ENCODE assay signal across 20 cellular contexts in genomic region chr2:234620018-234620417, GRCh38.
DNase-seq lines count a peak whose midpoint lies in the region; ATAC-seq and TF ChIP-seq lines count a peak whose summit lies in the region.
"Had no signal": no experiment of that assay in that cellular context is flagged by ENCODE, and none has a peak within 500 bp of the region (broad histone marks: within the 10 kb centered on the region; RNA-seq: fewer than 3 reads in every experiment).

No MANE protein-coding gene starts in this region.

- intact Hi-C loops in activated CD8-positive, alpha-beta T cell treated with anti-CD3 and anti-CD28 coated beads for 36 hours (cut with micrococcal nuclease): no loop called here

- DNase-seq in activated CD8-positive, alpha-beta T cell treated with anti-CD3 and anti-CD28 coated beads for 36 hours: no peak
- DNase-seq in activated CD8-positive, alpha-beta T cell treated with anti-CD3 and anti-CD28 coated beads, Interleukin-2, amount 10 ng/mL, durations not matched to agents 7 days and 5 days: no peak
- DNase-seq in NOMO-1 treated with dmso at 0.1 percent for 144 hours (lab: John Stamatoyannopoulos, UW; ENCODE audit: unreplicated experiment) (peak; percentile 46), pulmonary artery endothelial cell (ENCODE audit: low read depth, low spot score) (peak; percentile 43), AML-193 (lab: John Stamatoyannopoulos, UW) (no peak)
- DNase-seq in effector memory CD8-positive, alpha-beta T cell: no peak
- DNase-seq in stimulated activated CD4-positive, alpha-beta T cell treated with anti-CD3 and anti-CD28 coated beads, Interleukin-2, amount 100 ng/mL, for 24 hours: no peak
- DNase-seq: activated naive CD4-positive, alpha-beta T cell treated with anti-CD3 and anti-CD28 coated beads, Interleukin-2, amount 10 ng/mL, durations not matched to agents 7 days and 5 days; anterior cingulate cortex; BE2C; COR-L47; cortex of kidney; DMS79 treated with DMSO at 0.1 percent for 48 hours; kidney glomerular epithelial cell; NCI-H1092; NCI-H187; Right ventricle myocardium superior; SW 1271 had no signal

- peaks cover 10% of the 10 kb centered on the region for H3K4me1 Mint-ChIP-seq in activated CD8-positive, alpha-beta T cell treated with anti-CD3 and anti-CD28 coated beads for 36 hours (ENCODE audit: low read depth)
- peaks cover 5% of the 10 kb centered on the region for H3K4me1 Mint-ChIP-seq in activated CD8-positive, alpha-beta T cell treated with anti-CD3 and anti-CD28 coated beads, Interleukin-2, amount 10 ng/mL, durations not matched to agents 7 days and 5 days (ENCODE audit: low read depth)
- peaks cover 8 to 10% of the 10 kb centered on the region in 2 donors for H3K4me1 Mint-ChIP-seq in effector memory CD8-positive, alpha-beta T cell (ENCODE audit: low read depth in 2 of 2)

- peak; percentile 42 for ATAC-seq in activated CD8-positive, alpha-beta T cell treated with anti-CD3 and anti-CD28 coated beads for 36 hours
- ATAC-seq in activated CD8-positive, alpha-beta T cell treated with anti-CD3 and anti-CD28 coated beads, Interleukin-2, amount 10 ng/mL, durations not matched to agents 7 days and 5 days: no peak
- peak; percentile 26 for ATAC-seq in effector memory CD8-positive, alpha-beta T cell (replicated peaks)
- no peak for ATAC-seq in HG03135 (IDR thresholded peaks at IDR 0.05; ENCODE audit: unreplicated experiment)
- ATAC-seq: activated CD4-positive, CD25-positive, alpha-beta regulatory T cell treated with anti-CD3 and anti-CD28 coated beads, Interleukin-2, amount 50 U/mL, for 24 hours had no signal

- H3K9me3 Mint-ChIP-seq in activated CD8-positive, alpha-beta T cell treated with anti-CD3 and anti-CD28 coated beads for 36 hours: no peaks in the 10 kb centered on the region
- H3K9me3 Mint-ChIP-seq in activated CD8-positive, alpha-beta T cell treated with anti-CD3 and anti-CD28 coated beads, Interleukin-2, amount 10 ng/mL, durations not matched to agents 7 days and 5 days (ENCODE audit: insufficient read depth): no peaks in the 10 kb centered on the region
- no peaks in the 10 kb centered on the region for H3K9me3 Mint-ChIP-seq in effector memory CD8-positive, alpha-beta T cell
- H3K9me3 Mint-ChIP-seq: activated naive CD4-positive, alpha-beta T cell treated with anti-CD3 and anti-CD28 coated beads, Interleukin-2, amount 10 ng/mL, durations not matched to agents 7 days and 5 days had no signal

- H3K27ac Mint-ChIP-seq in activated CD8-positive, alpha-beta T cell treated with anti-CD3 and anti-CD28 coated beads for 36 hours: no peak overlapping the region
- H3K27ac Mint-ChIP-seq in activated CD8-positive, alpha-beta T cell treated with anti-CD3 and anti-CD28 coated beads, Interleukin-2, amount 10 ng/mL, durations not matched to agents 7 days and 5 days: no peak overlapping the region
- no peak overlapping the region for H3K27ac Mint-ChIP-seq in effector memory CD8-positive, alpha-beta T cell
- H3K27ac Mint-ChIP-seq: activated naive CD4-positive, alpha-beta T cell treated with anti-CD3 and anti-CD28 coated beads, Interleukin-2, amount 10 ng/mL, durations not matched to agents 7 days and 5 days had no signal

- POLR2A ChIA-PET in activated CD8-positive, alpha-beta T cell treated with anti-CD3 and anti-CD28 coated beads for 36 hours (lab: Charles Lee): no interaction called here
- POLR2A ChIA-PET in activated CD8-positive, alpha-beta T cell treated with anti-CD3 and anti-CD28 coated beads, Interleukin-2, amount 10 ng/mL, durations not matched to agents 7 days and 5 days (lab: Charles Lee): no interaction called here

- H3K36me3 Mint-ChIP-seq in activated CD8-positive, alpha-beta T cell treated with anti-CD3 and anti-CD28 coated beads for 36 hours (ENCODE audit: low read depth): no peaks in the 10 kb centered on the region
- no peaks in the 10 kb centered on the region for H3K36me3 Mint-ChIP-seq in activated CD8-positive, alpha-beta T cell treated with anti-CD3 and anti-CD28 coated beads, Interleukin-2, amount 10 ng/mL, durations not matched to agents 7 days and 5 days (ENCODE audit: low read depth)
- no peaks in the 10 kb centered on the region for H3K36me3 Mint-ChIP-seq in effector memory CD8-positive, alpha-beta T cell (ENCODE audit: insufficient read depth)
- H3K36me3 Mint-ChIP-seq: activated naive CD4-positive, alpha-beta T cell treated with anti-CD3 and anti-CD28 coated beads, Interleukin-2, amount 10 ng/mL, durations not matched to agents 7 days and 5 days had no signal

- H3K4me3 Mint-ChIP-seq in activated CD8-positive, alpha-beta T cell treated with anti-CD3 and anti-CD28 coated beads for 36 hours: no peak overlapping the region
- no peak overlapping the region for H3K4me3 Mint-ChIP-seq in activated CD8-positive, alpha-beta T cell treated with anti-CD3 and anti-CD28 coated beads, Interleukin-2, amount 10 ng/mL, durations not matched to agents 7 days and 5 days
- H3K4me3 Mint-ChIP-seq in effector memory CD8-positive, alpha-beta T cell: peak overlapping the region; percentile 1 to 9
- H3K4me3 Mint-ChIP-seq: activated naive CD4-positive, alpha-beta T cell treated with anti-CD3 and anti-CD28 coated beads, Interleukin-2, amount 10 ng/mL, durations not matched to agents 7 days and 5 days had no signal

- no peak for TF ChIP-seq CTCF in activated CD8-positive, alpha-beta T cell treated with anti-CD3 and anti-CD28 coated beads for 36 hours (IDR thresholded peaks at IDR 0.05)

- no peaks in the 10 kb centered on the region for H3K27me3 Mint-ChIP-seq in activated CD8-positive, alpha-beta T cell treated with anti-CD3 and anti-CD28 coated beads for 36 hours
- H3K27me3 Mint-ChIP-seq in activated CD8-positive, alpha-beta T cell treated with anti-CD3 and anti-CD28 coated beads, Interleukin-2, amount 10 ng/mL, durations not matched to agents 7 days and 5 days (ENCODE audit: low read depth): peaks cover 8% of the 10 kb centered on the region
- peaks cover 4 to 6% of the 10 kb centered on the region in 2 donors for H3K27me3 Mint-ChIP-seq in effector memory CD8-positive, alpha-beta T cell

- CTCF ChIA-PET in activated CD8-positive, alpha-beta T cell treated with anti-CD3 and anti-CD28 coated beads for 36 hours (lab: Charles Lee): interaction anchor here (1.0 kb wide), 1 partner anchor 8 kb away, joined by 3 read pairs; no protein-coding TSS in a partner anchor
- CTCF ChIA-PET in activated CD8-positive, alpha-beta T cell treated with anti-CD3 and anti-CD28 coated beads, Interleukin-2, amount 10 ng/mL, durations not matched to agents 7 days and 5 days (lab: Charles Lee): interaction anchor here (1.0 kb wide), 1 partner anchor 9 kb away, joined by 3 read pairs; no protein-coding TSS in a partner anchor

Comparison
In these comparisons a context has a peak if more than half of its experiments do, and no peak if none do; other contexts are left out.
1. ATAC-seq: peak in activated CD8-positive, alpha-beta T cell treated with anti-CD3 and anti-CD28 coated beads for 36 hours (single experiment) and effector memory CD8-positive, alpha-beta T cell (single experiment); none in activated CD8-positive, alpha-beta T cell treated with anti-CD3 and anti-CD28 coated beads, Interleukin-2, amount 10 ng/mL, durations not matched to agents 7 days and 5 days (single experiment) and HG03135 (single experiment).
2. DNase-seq: peak in NOMO-1 treated with dmso at 0.1 percent for 144 hours (single experiment) and pulmonary artery endothelial cell (single experiment); none in activated CD8-positive, alpha-beta T cell treated with anti-CD3 and anti-CD28 coated beads for 36 hours (single experiment), activated CD8-positive, alpha-beta T cell treated with anti-CD3 and anti-CD28 coated beads, Interleukin-2, amount 10 ng/mL, durations not matched to agents 7 days and 5 days (single experiment), effector memory CD8-positive, alpha-beta T cell (0 of 3), stimulated activated CD4-positive, alpha-beta T cell treated with anti-CD3 and anti-CD28 coated beads, Interleukin-2, amount 100 ng/mL, for 24 hours (0 of 2) and AML-193 (0 of 2).
3. H3K4me3 Mint-ChIP-seq: peak in effector memory CD8-positive, alpha-beta T cell (2 of 2); none in activated CD8-positive, alpha-beta T cell treated with anti-CD3 and anti-CD28 coated beads for 36 hours (single experiment) and activated CD8-positive, alpha-beta T cell treated with anti-CD3 and anti-CD28 coated beads, Interleukin-2, amount 10 ng/mL, durations not matched to agents 7 days and 5 days (single experiment).